1 cellular context compared by ENCODE assay signal in the genomic region with DNA sequence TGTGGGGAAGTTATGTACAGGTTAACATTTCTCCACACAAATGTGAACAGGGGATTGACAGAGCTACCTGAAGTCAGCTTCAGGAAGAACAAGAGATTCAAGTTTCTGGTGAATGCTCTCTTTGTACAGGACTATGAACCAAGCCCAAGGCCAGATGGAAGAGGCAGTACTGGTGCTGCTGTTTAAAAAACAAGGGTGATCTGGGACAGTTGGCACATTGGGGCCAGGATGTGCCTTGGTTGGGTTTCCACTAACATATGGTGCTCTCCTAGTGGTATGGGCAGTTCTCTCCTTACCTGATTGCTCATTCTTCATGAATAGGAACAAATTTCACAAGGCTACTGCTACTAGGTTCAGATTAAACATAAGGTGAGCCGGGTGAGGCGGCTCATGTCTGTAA.
TF ChIP-seq lines count a peak whose summit lies in the region.

No MANE protein-coding gene starts in this region.

TF ChIP-seq in HepG2, 621 proteins besides CTCF, POLR2A, EP300 and RAD21 (continued from another document):
- TF ChIP-seq, protein P1, sequence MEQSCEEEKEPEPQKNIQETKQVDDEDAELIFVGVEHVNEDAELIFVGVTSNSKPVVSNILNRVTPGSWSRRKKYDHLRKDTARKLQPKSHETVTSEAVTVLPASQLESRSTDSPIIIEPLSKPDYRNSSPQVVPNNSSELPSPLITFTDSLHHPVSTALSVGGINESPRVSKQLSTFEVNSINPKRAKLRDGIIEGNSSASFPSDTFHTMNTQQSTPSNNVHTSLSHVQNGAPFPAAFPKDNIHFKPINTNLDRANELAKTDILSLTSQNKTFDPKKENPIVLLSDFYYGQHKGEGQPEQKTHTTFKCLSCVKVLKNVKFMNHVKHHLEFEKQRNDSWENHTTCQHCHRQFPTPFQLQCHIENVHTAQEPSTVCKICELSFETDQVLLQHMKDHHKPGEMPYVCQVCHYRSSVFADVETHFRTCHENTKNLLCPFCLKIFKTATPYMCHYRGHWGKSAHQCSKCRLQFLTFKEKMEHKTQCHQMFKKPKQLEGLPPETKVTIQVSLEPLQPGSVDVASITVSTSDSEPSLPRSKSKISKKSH (CRISPR knock-in tag; IDR thresholded peaks at IDR 0.05; ENCODE audit: borderline replicate concordance): no peak
- TF ChIP-seq NFATC3 (CRISPR knock-in tag; IDR thresholded peaks at IDR 0.05): no peak
- 0 out of 2 replicates have a peak, but pooled peaks have one; percentile 19 for TF ChIP-seq TARDBP (CRISPR knock-in tag; IDR thresholded peaks at IDR 0.05)
- TF ChIP-seq ZNF17 (CRISPR knock-in tag; IDR thresholded peaks at IDR 0.05): no peak
- TF ChIP-seq GATAD2A (CRISPR knock-in tag; IDR thresholded peaks at IDR 0.05): 0 out of 2 replicates have a peak, but pooled peaks have one; percentile 15
- no peak for TF ChIP-seq SP2 (CRISPR knock-in tag; IDR thresholded peaks at IDR 0.05)
- no peak for TF ChIP-seq NBN (conservative IDR thresholded peaks at IDR 0.05)
- no peak for TF ChIP-seq ZNF788 (CRISPR knock-in tag; IDR thresholded peaks at IDR 0.05; ENCODE audit: borderline replicate concordance)
- TF ChIP-seq ZSCAN29 (CRISPR knock-in tag; conservative IDR thresholded peaks at IDR 0.05): no peak
- TF ChIP-seq, protein P2, sequence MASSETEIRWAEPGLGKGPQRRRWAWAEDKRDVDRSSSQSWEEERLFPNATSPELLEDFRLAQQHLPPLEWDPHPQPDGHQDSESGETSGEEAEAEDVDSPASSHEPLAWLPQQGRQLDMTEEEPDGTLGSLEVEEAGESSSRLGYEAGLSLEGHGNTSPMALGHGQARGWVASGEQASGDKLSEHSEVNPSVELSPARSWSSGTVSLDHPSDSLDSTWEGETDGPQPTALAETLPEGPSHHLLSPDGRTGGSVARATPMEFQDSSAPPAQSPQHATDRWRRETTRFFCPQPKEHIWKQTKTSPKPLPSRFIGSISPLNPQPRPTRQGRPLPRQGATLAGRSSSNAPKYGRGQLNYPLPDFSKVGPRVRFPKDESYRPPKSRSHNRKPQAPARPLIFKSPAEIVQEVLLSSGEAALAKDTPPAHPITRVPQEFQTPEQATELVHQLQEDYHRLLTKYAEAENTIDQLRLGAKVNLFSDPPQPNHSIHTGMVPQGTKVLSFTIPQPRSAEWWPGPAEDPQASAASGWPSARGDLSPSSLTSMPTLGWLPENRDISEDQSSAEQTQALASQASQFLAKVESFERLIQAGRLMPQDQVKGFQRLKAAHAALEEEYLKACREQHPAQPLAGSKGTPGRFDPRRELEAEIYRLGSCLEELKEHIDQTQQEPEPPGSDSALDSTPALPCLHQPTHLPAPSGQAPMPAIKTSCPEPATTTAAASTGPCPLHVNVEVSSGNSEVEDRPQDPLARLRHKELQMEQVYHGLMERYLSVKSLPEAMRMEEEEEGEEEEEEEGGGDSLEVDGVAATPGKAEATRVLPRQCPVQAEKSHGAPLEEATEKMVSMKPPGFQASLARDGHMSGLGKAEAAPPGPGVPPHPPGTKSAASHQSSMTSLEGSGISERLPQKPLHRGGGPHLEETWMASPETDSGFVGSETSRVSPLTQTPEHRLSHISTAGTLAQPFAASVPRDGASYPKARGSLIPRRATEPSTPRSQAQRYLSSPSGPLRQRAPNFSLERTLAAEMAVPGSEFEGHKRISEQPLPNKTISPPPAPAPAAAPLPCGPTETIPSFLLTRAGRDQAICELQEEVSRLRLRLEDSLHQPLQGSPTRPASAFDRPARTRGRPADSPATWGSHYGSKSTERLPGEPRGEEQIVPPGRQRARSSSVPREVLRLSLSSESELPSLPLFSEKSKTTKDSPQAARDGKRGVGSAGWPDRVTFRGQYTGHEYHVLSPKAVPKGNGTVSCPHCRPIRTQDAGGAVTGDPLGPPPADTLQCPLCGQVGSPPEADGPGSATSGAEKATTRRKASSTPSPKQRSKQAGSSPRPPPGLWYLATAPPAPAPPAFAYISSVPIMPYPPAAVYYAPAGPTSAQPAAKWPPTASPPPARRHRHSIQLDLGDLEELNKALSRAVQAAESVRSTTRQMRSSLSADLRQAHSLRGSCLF (CRISPR knock-in tag; IDR thresholded peaks at IDR 0.05; ENCODE audit: borderline replicate concordance): no peak
- no peak for TF ChIP-seq TBX2 (CRISPR knock-in tag; IDR thresholded peaks at IDR 0.05; ENCODE audit: borderline replicate concordance)
- TF ChIP-seq HDAC2 (CRISPR knock-in tag; IDR thresholded peaks at IDR 0.05): no peak
